ENCODE assay signal across 28 cellular contexts in the genomic region with DNA sequence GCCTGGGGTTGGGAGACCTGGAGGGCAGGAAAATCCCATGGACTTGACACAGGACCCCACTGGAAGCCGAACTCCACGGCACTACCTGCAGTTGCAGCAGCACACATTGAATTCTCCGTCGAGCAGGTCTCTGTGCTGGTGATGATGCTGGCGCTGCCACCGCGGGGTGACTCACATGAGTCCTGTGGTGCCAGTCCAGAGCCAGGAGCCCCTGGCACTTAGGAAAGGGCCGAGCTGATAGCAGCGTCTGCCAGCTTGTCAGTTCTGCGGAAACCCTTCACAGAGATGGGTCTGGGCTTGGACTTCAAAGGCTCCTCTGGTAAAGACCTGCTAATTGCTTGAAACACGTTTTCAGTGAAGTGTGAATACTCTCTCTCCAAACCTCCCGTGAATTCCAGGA.
"Had no signal": no experiment of that assay in that cellular context is flagged by ENCODE, and none has a peak within 500 bp of the region (broad histone marks: within the 10 kb centered on the region; RNA-seq: fewer than 3 reads in every experiment).

No MANE protein-coding gene starts in this region.

- H3K4me2 ChIP-seq: hepatocyte, neural progenitor cell, smooth muscle cell had no signal

- H3K36me3 ChIP-seq: esophagus squamous epithelium, heart left ventricle, neural progenitor cell, prostate gland, right atrium auricular region, stomach, thyroid gland, vagina had no signal

- H3K4me1 ChIP-seq: esophagus squamous epithelium, heart left ventricle, prostate gland, right atrium auricular region, stomach, thyroid gland, vagina had no signal

- DNase-seq: cortex of kidney; effector memory CD8-positive, alpha-beta T cell; erythroblast; esophagus squamous epithelium; foreskin melanocyte; heart left ventricle; kidney; mesenchymal stem cell; midbrain; naive thymus-derived CD4-positive, alpha-beta T cell; nucleus accumbens; stimulated activated CD4-positive, alpha-beta T cell treated with anti-CD3 and anti-CD28 coated beads, Interleukin-12 subunit alpha, Interleukin-12 subunit beta, amount 100 ng/mL, for 4 hours; stimulated activated CD4-positive, alpha-beta T cell treated with anti-CD3 and anti-CD28 coated beads, Interleukin-2, amount 100 ng/mL, for 24 hours; stimulated activated CD4-positive, alpha-beta T cell treated with anti-CD3 and anti-CD28 coated beads, Interleukin-4, amount 100 ng/mL, for 24 hours; stimulated activated naive CD4-positive, alpha-beta T cell treated with Interleukin-2 at 50 U/mL for 16 hours; stomach; thyroid gland; trophoblast cell had no signal

- H3K9me3 ChIP-seq: esophagus squamous epithelium, heart left ventricle, prostate gland, right atrium auricular region, stomach, thyroid gland, vagina had no signal

- H3K9ac ChIP-seq: neural progenitor cell had no signal

- H3K4me3 ChIP-seq: esophagus squamous epithelium, heart left ventricle, hepatocyte, lung, neural progenitor cell, prostate gland, right atrium auricular region, smooth muscle cell, stomach, thyroid gland, vagina had no signal

- ATAC-seq: effector memory CD8-positive, alpha-beta T cell; heart left ventricle; left lobe of liver; naive thymus-derived CD4-positive, alpha-beta T cell; sciatic nerve; stimulated activated effector memory CD8-positive, alpha-beta T cell treated with anti-CD3 and anti-CD28 coated beads, Interleukin-12 subunit alpha, Interleukin-12 subunit beta, amount 100 ng/mL, for 72 hours had no signal

- H2AFZ ChIP-seq: hepatocyte, neural progenitor cell had no signal

- H3K27me3 ChIP-seq: neural progenitor cell, right atrium auricular region, thyroid gland, vagina had no signal

- H3K27ac ChIP-seq: esophagus squamous epithelium, heart left ventricle, hepatocyte, neural progenitor cell, prostate gland, right atrium auricular region, stomach, thyroid gland, vagina had no signal
